In the genomic region with DNA sequence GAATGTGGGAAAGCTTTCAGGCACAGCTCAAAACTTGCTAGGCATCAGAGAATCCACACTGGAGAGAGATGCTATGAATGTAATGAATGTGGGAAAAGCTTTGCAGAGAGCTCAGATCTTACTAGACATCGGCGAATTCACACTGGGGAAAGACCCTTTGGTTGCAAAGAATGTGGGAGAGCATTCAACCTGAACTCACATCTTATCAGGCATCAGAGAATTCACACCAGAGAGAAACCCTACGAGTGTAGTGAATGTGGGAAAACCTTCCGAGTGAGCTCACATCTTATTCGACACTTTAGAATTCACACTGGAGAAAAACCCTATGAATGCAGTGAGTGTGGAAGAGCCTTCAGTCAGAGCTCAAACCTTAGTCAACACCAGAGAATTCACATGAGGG, we compare ENCODE assay signal across 1 cellular context.
TF ChIP-seq lines count a peak whose summit lies in the region.

No MANE protein-coding gene starts in this region.

TF ChIP-seq in GM12878, 131 proteins besides CTCF, POLR2A, EP300 and RAD21:
- no peak for TF ChIP-seq NFIC (IDR thresholded peaks at IDR 0.05; ENCODE audit: low read depth, low read length)
- peak; percentile 94 for TF ChIP-seq CBX5 (IDR thresholded peaks at IDR 0.05; ENCODE audit: low read depth)
- no peak for TF ChIP-seq RCOR1 (conservative IDR thresholded peaks at IDR 0.05; ENCODE audit: low read depth, low read length)
